In genomic region chr6:2448826-2449571, GRCh38 we compare ENCODE assay signal across 1 cellular context.
TF ChIP-seq lines count a peak whose summit lies in the region.

No MANE protein-coding gene starts in this region.

TF ChIP-seq in HEK293, 187 proteins besides CTCF, POLR2A, EP300 and RAD21 (continued from another document and continues in another):
- TF ChIP-seq ZNF707 (tag by site-specific recombination; IDR thresholded peaks at IDR 0.05) (no peak), INSM2 (tag by site-specific recombination; IDR thresholded peaks at IDR 0.05) (peak; percentile 36), ZFHX2 (tag by site-specific recombination; conservative IDR thresholded peaks at IDR 0.05) (no peak), SALL2 (tag by site-specific recombination; IDR thresholded peaks at IDR 0.05; ENCODE audit: borderline replicate concordance) (no peak), ZNF302 (tag by site-specific recombination; IDR thresholded peaks at IDR 0.05; ENCODE audit: low read depth) (no peak), ATF2 (tag by site-specific recombination; IDR thresholded peaks at IDR 0.05; ENCODE audit: low read depth) (peak; percentile 98), ZFP69B (tag by site-specific recombination; IDR thresholded peaks at IDR 0.05) (peak; percentile 78; the same call in 1 of the 2 replicates), ZNF266 (tag by site-specific recombination; IDR thresholded peaks at IDR 0.05; ENCODE audit: low read depth) (no peak), REPIN1 (tag by site-specific recombination; IDR thresholded peaks at IDR 0.05; ENCODE audit: low read depth) (no peak; the same call in 1 of the 2 replicates), ZFP41 (tag by site-specific recombination; IDR thresholded peaks at IDR 0.05; ENCODE audit: borderline replicate concordance) (no peak), KLF10 (tag by site-specific recombination; IDR thresholded peaks at IDR 0.05) (no peak), PBX3 (CRISPR knock-in tag; IDR thresholded peaks at IDR 0.05) (no peak), MYNN (tag by site-specific recombination; IDR thresholded peaks at IDR 0.05; ENCODE audit: borderline replicate concordance) (no peak), ZNF585B (tag by site-specific recombination; IDR thresholded peaks at IDR 0.05) (no peak), ZBTB26 (tag by site-specific recombination; optimal IDR thresholded peaks at IDR 0.05) (no peak), PATZ1 (tag by site-specific recombination; IDR thresholded peaks at IDR 0.05) (0 out of 2 replicates have a peak, but pooled peaks have one; percentile 29), ZNF24 (tag by site-specific recombination; IDR thresholded peaks at IDR 0.05) (no peak), ZNF660 (tag by site-specific recombination; IDR thresholded peaks at IDR 0.05) (no peak), IKZF3 (tag by site-specific recombination; IDR thresholded peaks at IDR 0.05) (0 out of 2 replicates have a peak, but pooled peaks have one; percentile 36), REST (tag by site-specific recombination; IDR thresholded peaks at IDR 0.05) (no peak), MZF1 (tag by site-specific recombination; IDR thresholded peaks at IDR 0.05; ENCODE audit: borderline replicate concordance) (no peak), ZNF221 (tag by site-specific recombination; IDR thresholded peaks at IDR 0.05; ENCODE audit: borderline replicate concordance) (no peak), ZNF639 (tag by site-specific recombination; IDR thresholded peaks at IDR 0.05) (no peak), ZBTB8A (tag by site-specific recombination; IDR thresholded peaks at IDR 0.05) (0 out of 2 replicates have a peak, but pooled peaks have one; percentile 16), GLI2 (tag by site-specific recombination; IDR thresholded peaks at IDR 0.05; ENCODE audit: borderline replicate concordance, low read depth) (no peak), EGR2 (tag by site-specific recombination; IDR thresholded peaks at IDR 0.05; ENCODE audit: low read depth) (no peak), ZBTB17 (tag by site-specific recombination; IDR thresholded peaks at IDR 0.05) (peak; percentile 87), ZBTB20 (tag by site-specific recombination; IDR thresholded peaks at IDR 0.05) (no peak), ZNF175 (tag by site-specific recombination; IDR thresholded peaks at IDR 0.05) (no peak), PRDM10 (tag by site-specific recombination; IDR thresholded peaks at IDR 0.05) (peak; percentile 42; the same call in 1 of the 2 replicates), SP7 (tag by site-specific recombination; IDR thresholded peaks at IDR 0.05) (peak; percentile 56; the same call in 1 of the 2 replicates), ZSCAN30 (tag by site-specific recombination; IDR thresholded peaks at IDR 0.05) (no peak), ZXDB (tag by site-specific recombination; IDR thresholded peaks at IDR 0.05) (peak; percentile 59), BCL11A (tag by site-specific recombination; IDR thresholded peaks at IDR 0.05; ENCODE audit: low read depth) (no peak), ZNF169 (tag by site-specific recombination; IDR thresholded peaks at IDR 0.05) (no peak), ZNF19 (tag by site-specific recombination; IDR thresholded peaks at IDR 0.05; ENCODE audit: low read depth) (no peak), ZNF23 (tag by site-specific recombination; IDR thresholded peaks at IDR 0.05; ENCODE audit: borderline replicate concordance) (no peak), SP2 (tag by site-specific recombination; IDR thresholded peaks at IDR 0.05) (no peak), ZNF37A (tag by site-specific recombination; IDR thresholded peaks at IDR 0.05) (no peak), SCRT1 (tag by site-specific recombination; IDR thresholded peaks at IDR 0.05; ENCODE audit: borderline replicate concordance) (no peak), ZNF148 (tag by site-specific recombination; IDR thresholded peaks at IDR 0.05; ENCODE audit: borderline replicate concordance) (no peak), ZNF354C (tag by site-specific recombination; IDR thresholded peaks at IDR 0.05; ENCODE audit: borderline replicate concordance, low read depth) (no peak), ZNF514 (tag by site-specific recombination; IDR thresholded peaks at IDR 0.05) (no peak), ZNF324 (tag by site-specific recombination; IDR thresholded peaks at IDR 0.05) (peak; percentile 30; the same call in 1 of the 2 replicates), RBAK (tag by site-specific recombination; IDR thresholded peaks at IDR 0.05) (no peak)
